11 cellular contexts compared by ENCODE assay signal in the genomic region with DNA sequence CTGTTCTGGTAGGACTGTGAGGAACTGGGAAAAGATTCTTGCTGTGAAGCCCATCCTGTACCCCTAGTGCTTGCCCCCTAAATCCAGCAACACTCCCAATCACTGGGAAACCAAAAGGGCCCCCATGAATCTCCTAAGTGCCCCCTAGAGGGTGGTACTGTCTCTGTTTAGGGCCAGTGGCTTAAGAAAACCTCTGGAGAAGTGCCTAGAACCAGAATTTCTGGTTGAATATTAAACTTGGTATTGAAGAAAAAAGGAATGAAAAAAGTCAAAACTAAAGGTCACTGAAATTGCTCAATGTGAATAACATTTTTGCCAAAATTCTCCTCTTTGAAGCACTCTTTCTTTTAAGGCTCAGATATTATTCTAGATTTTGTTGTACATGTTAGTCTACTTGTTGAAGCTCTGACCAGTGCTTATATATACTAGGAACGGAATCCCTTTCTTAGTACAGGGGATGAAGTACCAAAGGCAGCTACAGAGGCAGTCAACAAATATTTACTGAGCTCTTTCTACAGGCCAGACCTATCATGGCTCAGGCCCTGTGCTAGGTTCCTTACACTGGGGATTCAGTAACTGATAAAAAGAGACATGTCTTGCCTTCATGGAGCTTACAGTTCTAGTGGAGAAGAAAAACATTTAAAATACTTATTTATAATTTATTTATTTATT.
DNase-seq lines count a peak whose midpoint lies in the region; TF ChIP-seq lines count a peak whose summit lies in the region.
"Had no signal": no experiment of that assay in that cellular context is flagged by ENCODE, and none has a peak within 500 bp of the region (broad histone marks: within the 10 kb centered on the region; RNA-seq: fewer than 3 reads in every experiment).

No MANE protein-coding gene starts in this region.

- peak; percentile 32 for DNase-seq in NCI-H82 (lab: John Stamatoyannopoulos, UW)
- no peak for DNase-seq in NCI-H82 treated with DMSO at 0.1 percent for 48 hours (lab: John Stamatoyannopoulos, UW; ENCODE audit: unreplicated experiment)
- peak; percentile 19 for DNase-seq in RPMI8226
- peak; percentile 53 for DNase-seq in fibroblast of pulmonary artery (ENCODE audit: low read depth)
- peak; percentile 40 for DNase-seq in superior temporal gyrus (ENCODE audit: extremely low spot score)
- DNase-seq in activated CD8-positive, alpha-beta memory T cell treated with anti-CD3 and anti-CD28 coated beads, Interleukin-2, amount 50 U/mL, for 4 hours = no peak
- DNase-seq in activated effector memory CD4-positive, alpha-beta T cell treated with anti-CD3 and anti-CD28 coated beads, Interleukin-2, amount 50 U/mL, for 16 hours = no peak
- DNase-seq in stimulated activated naive CD4-positive, alpha-beta T cell treated with Interleukin-2 at 50 U/mL for 16 hours (lab: John Stamatoyannopoulos, UW) = no peak
- DNase-seq: NCI-H1105; stimulated activated naive B cell treated with anti-CD40 and anti-IgM and Interleukin-4, amounts not matched to agents 10 μg/mL and 1 μg/mL and 100 μg/mL, for 72 hours had no signal

- no peak overlapping the region for H3K4me3 ChIP-seq in fibroblast of pulmonary artery (replicated peaks; ENCODE audit: low read depth, low read length)
- H3K4me3 ChIP-seq: lung had no signal

- TF ChIP-seq CTCF in fibroblast of pulmonary artery (IDR thresholded peaks at IDR 0.05; ENCODE audit: low read length, missing control alignments) = peak; percentile 42

Comparison
In these comparisons a context has a peak if more than half of its experiments do, and no peak if none do; other contexts are left out.
1. DNase-seq: peak in NCI-H82 (single experiment), RPMI8226 (single experiment), fibroblast of pulmonary artery (single experiment) and superior temporal gyrus (single experiment); none in NCI-H82 treated with DMSO at 0.1 percent for 48 hours (single experiment), activated CD8-positive, alpha-beta memory T cell treated with anti-CD3 and anti-CD28 coated beads, Interleukin-2, amount 50 U/mL, for 4 hours (single experiment), activated effector memory CD4-positive, alpha-beta T cell treated with anti-CD3 and anti-CD28 coated beads, Interleukin-2, amount 50 U/mL, for 16 hours (single experiment) and stimulated activated naive CD4-positive, alpha-beta T cell treated with Interleukin-2 at 50 U/mL for 16 hours (single experiment).